Comparison of ENCODE assay signal across 8 cellular contexts in the genomic region with DNA sequence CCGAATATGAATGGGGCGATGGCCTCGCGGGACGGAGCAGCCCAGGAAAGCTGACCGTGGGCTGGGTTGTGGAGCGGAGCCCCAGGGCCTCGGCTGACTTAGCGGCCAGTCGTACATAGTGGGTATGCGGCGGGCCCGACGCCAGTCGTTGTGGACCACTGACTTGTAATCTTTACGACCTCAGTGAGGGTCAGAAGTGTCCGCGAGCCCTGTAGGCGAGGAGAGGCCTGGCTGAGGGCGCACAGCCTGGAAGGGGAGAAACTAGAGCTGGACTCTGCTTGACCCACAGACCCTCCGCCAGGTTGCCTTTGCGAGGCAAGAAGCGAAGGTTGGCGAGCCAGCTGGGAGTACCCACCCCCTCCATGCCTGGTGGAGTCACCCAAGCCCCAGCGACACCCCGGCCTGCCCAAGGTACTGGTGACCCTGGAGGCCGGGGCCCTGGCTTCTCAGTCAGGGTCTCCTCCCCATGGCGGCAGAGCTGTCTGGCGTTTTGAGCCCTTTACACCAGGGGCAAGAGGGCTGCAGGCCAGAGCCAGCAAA. TPM values are rescaled to one million over a fixed set of nuclear protein-coding genes. Genes with fewer than 3 reads are reported as not detected.
DNase-seq lines count a peak whose midpoint lies in the region; ATAC-seq lines count a peak whose summit lies in the region.

No MANE protein-coding gene starts in this region.

- CTCF ChIA-PET in activated CD4-positive, alpha-beta T cell treated with anti-CD3 and anti-CD28 coated beads, Interleukin-2, amount 10 ng/mL, durations not matched to agents 7 days and 5 days (lab: Charles Lee): interaction anchor here (0.6 to 2.1 kb wide), 5 partner anchors 8 to 369 kb away, joined by 3 to 6 read pairs (median 4); no protein-coding TSS in a partner anchor

- no peaks in the 10 kb centered on the region for H3K9me3 Mint-ChIP-seq in activated CD4-positive, alpha-beta T cell treated with anti-CD3 and anti-CD28 coated beads, Interleukin-2, amount 10 ng/mL, durations not matched to agents 7 days and 5 days
- no peaks in the 10 kb centered on the region for H3K9me3 Mint-ChIP-seq in activated naive CD4-positive, alpha-beta T cell treated with anti-CD3 and anti-CD28 coated beads, Interleukin-2, amount 50 U/mL, for 72 hours

- H3K27ac ChIP-seq in stomach smooth muscle (ENCODE audit: low read length): peak overlapping the region; percentile 98

- peak overlapping the region; percentile 97 for H3K27ac Mint-ChIP-seq in activated CD4-positive, alpha-beta T cell treated with anti-CD3 and anti-CD28 coated beads, Interleukin-2, amount 10 ng/mL, durations not matched to agents 7 days and 5 days
- peak overlapping the region; percentile 95 to 98 for H3K27ac Mint-ChIP-seq in activated naive CD4-positive, alpha-beta T cell treated with anti-CD3 and anti-CD28 coated beads, Interleukin-2, amount 50 U/mL, for 72 hours

- no peak for ATAC-seq in activated naive CD4-positive, alpha-beta T cell treated with anti-CD3 and anti-CD28 coated beads, Interleukin-2, amount 50 U/mL, for 72 hours
- ATAC-seq in GM18909 (IDR thresholded peaks at IDR 0.05; ENCODE audit: poor library complexity, unreplicated experiment) (no peak), HG03378 (IDR thresholded peaks at IDR 0.05; ENCODE audit: unreplicated experiment) (no peak)

- H3K4me1 Mint-ChIP-seq in activated CD4-positive, alpha-beta T cell treated with anti-CD3 and anti-CD28 coated beads, Interleukin-2, amount 10 ng/mL, durations not matched to agents 7 days and 5 days: peaks cover 21% of the 10 kb centered on the region

- peak overlapping the region; percentile 98 for H3K9ac ChIP-seq in stomach smooth muscle (ENCODE audit: low read length in 2 of 2)

- H3K27me3 Mint-ChIP-seq in activated CD4-positive, alpha-beta T cell treated with anti-CD3 and anti-CD28 coated beads, Interleukin-2, amount 10 ng/mL, durations not matched to agents 7 days and 5 days: peaks cover 14% of the 10 kb centered on the region

- peak overlapping the region; percentile 89 for H3K4me3 ChIP-seq in iPS-18c (ENCODE audit: insufficient read depth, low read depth, low read length)
- H3K4me3 ChIP-seq in stomach smooth muscle (ENCODE audit: low read length in 2 of 2): peak overlapping the region; percentile 97 to 98

- DNase-seq in activated CD4-positive, alpha-beta T cell treated with anti-CD3 and anti-CD28 coated beads, Interleukin-2, amount 10 ng/mL, durations not matched to agents 7 days and 5 days: no peak
- no peak for DNase-seq in activated CD4-positive, alpha-beta T cell treated with anti-CD3 and anti-CD28 coated beads, Interleukin-2, amount 50 U/mL, for 48 hours
- no peak for DNase-seq in activated naive CD4-positive, alpha-beta T cell treated with anti-CD3 and anti-CD28 coated beads, Interleukin-2, amount 50 U/mL, for 72 hours (ENCODE audit: low spot score in 2 of 2)
- no peak for DNase-seq in activated effector memory CD4-positive, alpha-beta T cell treated with anti-CD3 and anti-CD28 coated beads, Interleukin-2, amount 50 U/mL, for 16 hours

- H3K36me3 Mint-ChIP-seq in activated CD4-positive, alpha-beta T cell treated with anti-CD3 and anti-CD28 coated beads, Interleukin-2, amount 10 ng/mL, durations not matched to agents 7 days and 5 days (ENCODE audit: low read depth): no peaks in the 10 kb centered on the region
- peaks cover 6 to 15% of the 10 kb centered on the region in 2 donors for H3K36me3 Mint-ChIP-seq in activated naive CD4-positive, alpha-beta T cell treated with anti-CD3 and anti-CD28 coated beads, Interleukin-2, amount 50 U/mL, for 72 hours

- H3K4me1 ChIP-seq in stomach smooth muscle (ENCODE audit: control insufficient read depth, insufficient read depth, low read length): peaks cover 20% of the 10 kb centered on the region

- no peaks in the 10 kb centered on the region for H3K9me3 ChIP-seq in iPS-18c (ENCODE audit: control insufficient read depth, insufficient read depth, low read length)
- H3K9me3 ChIP-seq in stomach smooth muscle (ENCODE audit: control insufficient read depth in 2 of 2, low read length in 2 of 2): no peaks in the 10 kb centered on the region

- POLR2A ChIA-PET in activated CD4-positive, alpha-beta T cell treated with anti-CD3 and anti-CD28 coated beads, Interleukin-2, amount 10 ng/mL, durations not matched to agents 7 days and 5 days (lab: Charles Lee): no interaction called here

- peaks cover 3 to 5% of the 10 kb centered on the region in 2 donors for H3K27me3 ChIP-seq in stomach smooth muscle (ENCODE audit: control insufficient read depth in 1 of 2, insufficient read depth in 2 of 2, low read length in 2 of 2)

- peak overlapping the region; percentile 93 for H3K4me3 Mint-ChIP-seq in activated CD4-positive, alpha-beta T cell treated with anti-CD3 and anti-CD28 coated beads, Interleukin-2, amount 10 ng/mL, durations not matched to agents 7 days and 5 days

- H3K36me3 ChIP-seq in stomach smooth muscle (ENCODE audit: control insufficient read depth in 2 of 2, insufficient read depth in 2 of 2, low read length in 2 of 2): no peaks in the 10 kb centered on the region

RNA-seq across cellular contexts. Expression of gene DYNC1H1, which starts 15.6 kb away (rescaled TPM):
- total RNA-seq in activated CD4-positive, alpha-beta T cell treated with anti-CD3 and anti-CD28 coated beads, Interleukin-2, amount 10 ng/mL, durations not matched to agents 7 days and 5 days: 100 to 1,000 TPM; 262 to 264 TPM
- 100 to 1,000 TPM; 368 to 465 TPM for total RNA-seq in activated naive CD4-positive, alpha-beta T cell treated with anti-CD3 and anti-CD28 coated beads, Interleukin-2, amount 50 U/mL, for 72 hours
